8 cellular contexts compared by ENCODE assay signal in the genomic region with DNA sequence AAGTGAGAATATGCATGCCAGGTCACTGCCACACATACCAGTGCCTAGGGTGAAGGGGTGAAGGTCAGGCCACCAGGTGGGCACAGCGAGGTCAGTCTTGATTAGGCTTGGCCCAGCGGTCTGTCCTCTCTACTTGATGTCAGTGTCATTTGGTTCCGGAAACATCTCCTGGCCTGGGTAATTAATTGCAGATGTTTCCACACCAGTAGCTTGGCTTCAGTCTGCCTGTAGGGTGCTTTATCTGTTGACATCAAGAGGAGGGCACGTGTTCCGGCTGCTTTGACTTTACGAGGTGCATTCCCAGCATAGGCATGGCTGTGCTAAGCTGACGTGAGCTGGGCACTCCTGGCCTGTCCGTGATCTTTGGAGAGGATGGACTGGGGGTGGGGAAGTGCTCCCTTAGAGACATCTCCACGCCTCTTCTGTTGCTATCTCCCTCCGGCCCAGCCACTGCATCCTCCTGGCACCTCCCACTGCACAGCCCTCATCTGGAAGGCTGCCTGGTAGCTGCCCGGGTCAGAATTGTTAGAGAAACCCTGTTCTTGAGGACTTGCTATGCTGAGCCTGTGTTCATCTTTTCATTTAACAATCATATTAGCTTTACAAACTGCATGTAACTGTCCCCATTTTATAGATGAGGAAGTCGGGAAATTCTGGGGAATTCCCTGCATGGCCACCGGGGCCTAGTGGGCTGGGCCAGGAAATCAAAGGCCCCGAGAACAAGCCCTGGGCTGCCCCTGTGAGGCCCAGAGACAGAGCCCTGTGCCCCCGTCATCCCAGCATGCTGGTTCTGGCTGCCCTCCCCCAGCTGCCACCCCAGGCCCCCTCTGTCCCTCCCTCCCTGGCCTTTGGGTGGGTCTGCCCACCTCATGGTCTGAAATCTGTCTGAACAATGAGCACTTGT. TPM values are rescaled to one million over a fixed set of nuclear protein-coding genes. Genes with fewer than 3 reads are reported as not detected.
DNase-seq lines count a peak whose midpoint lies in the region; ATAC-seq, FAIRE-seq and TF ChIP-seq lines count a peak whose summit lies in the region.

No MANE protein-coding gene starts in this region.

- H3K27me3 ChIP-seq in BE2C: no peaks in the 10 kb centered on the region

- peak; percentile 50 for ATAC-seq in GM19397 (IDR thresholded peaks at IDR 0.05; ENCODE audit: unreplicated experiment)
- ATAC-seq in activated CD8-positive, alpha-beta T cell treated with anti-CD3 and anti-CD28 coated beads, Interleukin-2, amount 10 ng/mL, durations not matched to agents 7 days and 5 days: peak; percentile 34

- H3K4me1 Mint-ChIP-seq in activated CD8-positive, alpha-beta T cell treated with anti-CD3 and anti-CD28 coated beads, Interleukin-2, amount 10 ng/mL, durations not matched to agents 7 days and 5 days (ENCODE audit: low read depth): peaks cover 37% of the 10 kb centered on the region

- no peak overlapping the region for H3K4me3 ChIP-seq in BE2C (ENCODE audit: low read depth, low read length)

- intact Hi-C loops in posterior vena cava (cut with DNase I): no loop called here

- no peaks in the 10 kb centered on the region for H3K27me3 Mint-ChIP-seq in activated CD8-positive, alpha-beta T cell treated with anti-CD3 and anti-CD28 coated beads, Interleukin-2, amount 10 ng/mL, durations not matched to agents 7 days and 5 days (ENCODE audit: low read depth)

- H3K4me1 ChIP-seq in BE2C: peaks cover 23% of the 10 kb centered on the region

- TF ChIP-seq CTCF in BE2C (IDR thresholded peaks at IDR 0.05; ENCODE audit: low read depth, low read length): no peak

- peak; percentile 85 for FAIRE-seq in HTR-8/SVneo (lab: Jason Lieb, UNC)

- H3K36me3 Mint-ChIP-seq in activated CD8-positive, alpha-beta T cell treated with anti-CD3 and anti-CD28 coated beads, Interleukin-2, amount 10 ng/mL, durations not matched to agents 7 days and 5 days (ENCODE audit: low read depth): peaks cover 45% of the 10 kb centered on the region

- no peaks in the 10 kb centered on the region for H3K36me3 ChIP-seq in BE2C

- H3K9me3 ChIP-seq in BE2C: no peaks in the 10 kb centered on the region

- POLR2A ChIA-PET in activated CD8-positive, alpha-beta T cell treated with anti-CD3 and anti-CD28 coated beads, Interleukin-2, amount 10 ng/mL, durations not matched to agents 7 days and 5 days (lab: Charles Lee): interaction anchor here (1.0 to 1.6 kb wide), 5 partner anchors 10 to 143 kb away, joined by 4 to 6 read pairs (median 4); a partner anchor contains a TSS

- peak overlapping the region; percentile 89 for H3K27ac Mint-ChIP-seq in activated CD8-positive, alpha-beta T cell treated with anti-CD3 and anti-CD28 coated beads, Interleukin-2, amount 10 ng/mL, durations not matched to agents 7 days and 5 days

- no peaks in the 10 kb centered on the region for H3K9me3 Mint-ChIP-seq in activated CD8-positive, alpha-beta T cell treated with anti-CD3 and anti-CD28 coated beads, Interleukin-2, amount 10 ng/mL, durations not matched to agents 7 days and 5 days (ENCODE audit: insufficient read depth)

- peak; percentile 88 for DNase-seq in BE2C
- peak; percentile 88 for DNase-seq in HTR-8/SVneo (ENCODE audit: insufficient read length, low spot score)
- no peak for DNase-seq in activated CD8-positive, alpha-beta T cell treated with anti-CD3 and anti-CD28 coated beads, Interleukin-2, amount 10 ng/mL, durations not matched to agents 7 days and 5 days
- peak; percentile 79 for DNase-seq in fibroblast of peridontal ligament (ENCODE audit: extremely low read depth)
- DNase-seq in posterior vena cava (ENCODE audit: low spot score): peak; percentile 85
- no peak for DNase-seq in NCI-H1436 (lab: John Stamatoyannopoulos, UW)
- DNase-seq in 8988T: no peak

- no peak overlapping the region for H3K4me3 Mint-ChIP-seq in activated CD8-positive, alpha-beta T cell treated with anti-CD3 and anti-CD28 coated beads, Interleukin-2, amount 10 ng/mL, durations not matched to agents 7 days and 5 days

- CTCF ChIA-PET in activated CD8-positive, alpha-beta T cell treated with anti-CD3 and anti-CD28 coated beads, Interleukin-2, amount 10 ng/mL, durations not matched to agents 7 days and 5 days (lab: Charles Lee): interaction anchor here (1.4 to 2.7 kb wide), 7 partner anchors 8 to 143 kb away, joined by 3 to 19 read pairs (median 6); a partner anchor contains a TSS

RNA-seq across cellular contexts. Expression of a gene that starts 29.1 kb away (rescaled TPM):
- 14.7 TPM for polyA plus RNA-seq in BE2C (2012; ENCODE audit: insufficient read depth, insufficient read length, low read depth)
- 10 to 100 TPM; 79.9 to 86.0 TPM for total RNA-seq in activated CD8-positive, alpha-beta T cell treated with anti-CD3 and anti-CD28 coated beads, Interleukin-2, amount 10 ng/mL, durations not matched to agents 7 days and 5 days
- total RNA-seq in posterior vena cava: 10 to 100 TPM; 38.4 to 41.1 TPM

Comparison
In these comparisons a context has a peak if more than half of its experiments do, and no peak if none do; other contexts are left out.
1. DNase-seq: peak in BE2C (single experiment), HTR-8/SVneo (single experiment), fibroblast of peridontal ligament (single experiment) and posterior vena cava (single experiment); none in activated CD8-positive, alpha-beta T cell treated with anti-CD3 and anti-CD28 coated beads, Interleukin-2, amount 10 ng/mL, durations not matched to agents 7 days and 5 days (single experiment), NCI-H1436 (single experiment) and 8988T (single experiment).